ENCODE assay signal across 16 cellular contexts in genomic region chr13:67554746-67555452, GRCh38.
"Had no signal": no experiment of that assay in that cellular context is flagged by ENCODE, and none has a peak within 500 bp of the region (broad histone marks: within the 10 kb centered on the region; RNA-seq: fewer than 3 reads in every experiment).

No MANE protein-coding gene starts in this region.

- H3K27ac ChIP-seq: epithelial cell of prostate, thyroid gland had no signal

- ATAC-seq: activated CD8-positive, alpha-beta T cell treated with anti-CD3 and anti-CD28 coated beads, Interleukin-2, amount 10 ng/mL, durations not matched to agents 7 days and 5 days; left colon; mucosa of descending colon; natural killer cell treated with Interleukin-12 subunit alpha and Interleukin-12 subunit beta and Interleukin-15 and Interleukin-18, amount 100 ng/mL, for 72 hours; right cardiac atrium; stimulated activated effector memory CD8-positive, alpha-beta T cell treated with anti-CD3 and anti-CD28 coated beads, Interleukin-12 subunit alpha, Interleukin-12 subunit beta, amount 100 ng/mL, for 72 hours had no signal

- H3K27me3 ChIP-seq: thyroid gland had no signal

- FAIRE-seq: urothelium cell line had no signal

- H3K4me1 ChIP-seq: thyroid gland had no signal

- H3K4me2 ChIP-seq: smooth muscle cell had no signal

- H3K36me3 ChIP-seq: thyroid gland had no signal

- H3K4me3 ChIP-seq: mucosa of descending colon, smooth muscle cell, thyroid gland had no signal

- H3K9me3 ChIP-seq: thyroid gland had no signal

- DNase-seq: activated CD4-positive, alpha-beta T cell treated with anti-CD3 and anti-CD28 coated beads for 48 hours; activated CD8-positive, alpha-beta memory T cell treated with anti-CD3 and anti-CD28 coated beads, Interleukin-2, amount 50 U/mL, for 48 hours; activated CD8-positive, alpha-beta T cell treated with anti-CD3 and anti-CD28 coated beads, Interleukin-2, amount 10 ng/mL, durations not matched to agents 7 days and 5 days; caudate nucleus; cortex of kidney; effector CD8-positive, alpha-beta T cell; left colon; mucosa of descending colon; nucleus accumbens; right cardiac atrium; thyroid gland had no signal
